In genomic region chr9:33044162-33044673, GRCh38 we compare ENCODE assay signal across 8 cellular contexts. TPM values are rescaled to one million over a fixed set of nuclear protein-coding genes. Genes with fewer than 3 reads are reported as not detected.
DNase-seq lines count a peak whose midpoint lies in the region; ATAC-seq and TF ChIP-seq lines count a peak whose summit lies in the region.

No MANE protein-coding gene starts in this region.

- H3K4me3 Mint-ChIP-seq in activated CD4-positive, alpha-beta T cell treated with anti-CD3 and anti-CD28 coated beads, Interleukin-2, amount 10 ng/mL, durations not matched to agents 24 days and 14 days, result peak overlapping the region; percentile 73

- ATAC-seq in HG03066 (IDR thresholded peaks at IDR 0.05; ENCODE audit: low read depth, unreplicated experiment), result peak; percentile 81

- H3K4me1 Mint-ChIP-seq in activated CD4-positive, alpha-beta T cell treated with anti-CD3 and anti-CD28 coated beads, Interleukin-2, amount 10 ng/mL, durations not matched to agents 24 days and 14 days, result peaks cover 12% of the 10 kb centered on the region

- H3K27ac ChIP-seq in cingulate gyrus (ENCODE audit: low read depth, low read length), result peak overlapping the region; percentile 75

- intact Hi-C loops in activated CD4-positive, alpha-beta T cell treated with anti-CD3 and anti-CD28 coated beads, Interleukin-2, amount 10 ng/mL, durations not matched to agents 24 days and 14 days (cut with micrococcal nuclease), result loop anchor here (2.0 kb wide), 1 partner anchor 19 kb away; the partner anchor contains the start of gene DNAJA1

- peak; percentile 80 for DNase-seq in A172 (ENCODE audit: low spot score)
- peak; percentile 91 for DNase-seq in NCI-H2227 (lab: John Stamatoyannopoulos, UW; ENCODE audit: unreplicated experiment)
- peak; percentile 89 for DNase-seq in activated CD4-positive, alpha-beta T cell treated with anti-CD3 and anti-CD28 coated beads, Interleukin-2, amount 10 ng/mL, durations not matched to agents 24 days and 14 days
- peak; percentile 87 for DNase-seq in kidney tubule cell (ENCODE audit: low spot score)
- peak; percentile 18 for DNase-seq in stimulated activated CD4-positive, alpha-beta T cell treated with anti-CD3 and anti-CD28 coated beads, Interleukin-15, amount 100 ng/mL, for 1 hour (ENCODE audit: low read depth in 1 of 2, low spot score in 1 of 2)

- no peaks in the 10 kb centered on the region for H3K27me3 Mint-ChIP-seq in activated CD4-positive, alpha-beta T cell treated with anti-CD3 and anti-CD28 coated beads, Interleukin-2, amount 10 ng/mL, durations not matched to agents 24 days and 14 days

- H3K9me3 Mint-ChIP-seq in activated CD4-positive, alpha-beta T cell treated with anti-CD3 and anti-CD28 coated beads, Interleukin-2, amount 10 ng/mL, durations not matched to agents 24 days and 14 days, result no peaks in the 10 kb centered on the region

- peak overlapping the region; percentile 55 for H3K27ac Mint-ChIP-seq in activated CD4-positive, alpha-beta T cell treated with anti-CD3 and anti-CD28 coated beads, Interleukin-2, amount 10 ng/mL, durations not matched to agents 24 days and 14 days

- peak; percentile 41 for TF ChIP-seq POLR2A in GM18526 (IDR thresholded peaks at IDR 0.05; ENCODE audit: extremely low read depth, insufficient read length)

- H3K36me3 Mint-ChIP-seq in activated CD4-positive, alpha-beta T cell treated with anti-CD3 and anti-CD28 coated beads, Interleukin-2, amount 10 ng/mL, durations not matched to agents 24 days and 14 days (ENCODE audit: low read depth), result peaks cover 40% of the 10 kb centered on the region

RNA-seq across cellular contexts. Expression of gene DNAJA1, which starts 19.1 kb away (rescaled TPM):
- 266 and 287 TPM in 2 replicates for total RNA-seq in A172 (2014; rRNA removed; shearing (Covaris generic))
- total RNA-seq in activated CD4-positive, alpha-beta T cell treated with anti-CD3 and anti-CD28 coated beads, Interleukin-2, amount 10 ng/mL, durations not matched to agents 24 days and 14 days, result 319 and 328 TPM in 2 replicates

RNA-seq across cellular contexts. Expression of gene SMU1, which starts 32.3 kb away (rescaled TPM):
- 22.9 and 25.0 TPM in 2 replicates for total RNA-seq in A172 (2014; rRNA removed; shearing (Covaris generic))
- total RNA-seq in activated CD4-positive, alpha-beta T cell treated with anti-CD3 and anti-CD28 coated beads, Interleukin-2, amount 10 ng/mL, durations not matched to agents 24 days and 14 days, result 28.6 and 30.2 TPM in 2 replicates

RNA-seq across cellular contexts. Expression of gene APTX, which starts 42.8 kb away (rescaled TPM):
- 49.9 and 50.0 TPM in 2 replicates for total RNA-seq in A172 (2014; rRNA removed; shearing (Covaris generic))
- 52.7 and 53.3 TPM in 2 replicates for total RNA-seq in activated CD4-positive, alpha-beta T cell treated with anti-CD3 and anti-CD28 coated beads, Interleukin-2, amount 10 ng/mL, durations not matched to agents 24 days and 14 days

Comparison
In these comparisons a context has a peak if more than half of its experiments do, and no peak if none do; other contexts are left out.
1. Peak in every context shown above with its lines: DNase-seq, ATAC-seq and H3K27ac ChIP-seq.
2. DNase-seq: peak in every context shown above with its lines; median percentile 91 in NCI-H2227; 89 in activated CD4-positive, alpha-beta T cell treated with anti-CD3 and anti-CD28 coated beads, Interleukin-2, amount 10 ng/mL, durations not matched to agents 24 days and 14 days; 87 in kidney tubule cell; 80 in A172; 18 in stimulated activated CD4-positive, alpha-beta T cell treated with anti-CD3 and anti-CD28 coated beads, Interleukin-15, amount 100 ng/mL, for 1 hour.